Comparison of ENCODE assay signal across 25 cellular contexts in the genomic region with DNA sequence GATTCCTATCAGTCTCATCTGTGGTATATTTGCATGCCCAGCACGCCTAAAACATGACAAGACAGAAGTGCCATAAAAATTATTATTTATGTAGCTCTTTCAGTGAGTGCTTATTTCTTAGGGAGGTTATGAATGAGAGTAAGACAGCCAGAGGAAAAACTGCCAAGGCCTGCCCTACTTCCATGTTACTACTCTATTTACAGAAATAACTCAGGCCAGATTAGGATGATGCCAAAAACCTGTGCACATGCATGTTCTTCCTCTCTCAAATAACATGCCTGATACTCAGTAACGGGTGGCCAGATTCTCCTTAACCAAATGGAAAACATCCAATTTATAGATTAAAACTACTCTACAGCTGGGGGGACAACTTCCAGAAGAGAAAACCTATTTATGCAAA. TPM values are rescaled to one million over a fixed set of nuclear protein-coding genes. Genes with fewer than 3 reads are reported as not detected.
DNase-seq lines count a peak whose midpoint lies in the region; ATAC-seq and TF ChIP-seq lines count a peak whose summit lies in the region.
"Had no signal": no experiment of that assay in that cellular context is flagged by ENCODE, and none has a peak within 500 bp of the region (broad histone marks: within the 10 kb centered on the region; RNA-seq: fewer than 3 reads in every experiment).

No MANE protein-coding gene starts in this region.

- H3K4me1 Mint-ChIP-seq in activated T-cell treated with anti-CD3 and anti-CD28 coated beads, Interleukin-2, amount 50 U/mL, for 4 hours (ENCODE audit: low read depth): peaks cover 27% of the 10 kb centered on the region
- H3K4me1 Mint-ChIP-seq: GM23338 had no signal

- H3K9me2 ChIP-seq in OCI-LY1 (ENCODE audit: low read depth, low read length): no peaks in the 10 kb centered on the region

- DNase-seq in G401 (ENCODE audit: low spot score) (peak; percentile 95), body of pancreas (peak in 2 of 4 donors; percentile 39 to 44), psoas muscle (no peak)
- no peak for DNase-seq in activated T-cell treated with anti-CD3 and anti-CD28 coated beads, Interleukin-2, amount 50 U/mL, for 4 hours
- DNase-seq: ACHN; DMS 273 treated with DMSO at 0.1 percent for 48 hours; DND-41; HCEC 1CT; Karpas-422; MG63; NCI-H1092; NCI-H146; NCI-H2029 treated with DMSO at 0.1 percent for 48 hours; NCI-H2171; NCI-H446; NK-92 treated with Interleukin-12 subunit alpha and Interleukin-12 subunit beta, amount 100 ng/mL, for 24 hours; OCI-M1; SHP77 treated with DMSO at 0.1 percent for 48 hours had no signal

- peaks cover 54% of the 10 kb centered on the region for H3K79me2 ChIP-seq in OCI-LY1 (ENCODE audit: insufficient read depth, low read length)

- H3K36me3 Mint-ChIP-seq in activated T-cell treated with anti-CD3 and anti-CD28 coated beads, Interleukin-2, amount 50 U/mL, for 4 hours (ENCODE audit: insufficient read depth): peaks cover 26% of the 10 kb centered on the region

- intact Hi-C loops in body of pancreas (cut with DNase I) (no loop called here), psoas muscle (cut with DNase I) (no loop called here)

- H3K9me3 ChIP-seq in OCI-LY1 (ENCODE audit: low read length): peaks cover 3% of the 10 kb centered on the region; the same call in 1 of the 2 replicates
- H3K9me3 ChIP-seq in body of pancreas: no peaks in the 10 kb centered on the region
- H3K9me3 ChIP-seq in psoas muscle: no peaks in the 10 kb centered on the region
- H3K9me3 ChIP-seq: MG63 had no signal

- TF ChIP-seq CTCF in OCI-LY1 (IDR thresholded peaks at IDR 0.05; ENCODE audit: low read length) (no peak), body of pancreas (IDR thresholded peaks at IDR 0.05) (no peak), psoas muscle (IDR thresholded peaks at IDR 0.05) (no peak)

- H3K27me3 ChIP-seq in OCI-LY1 (ENCODE audit: insufficient read depth, low read length) (no peaks in the 10 kb centered on the region), body of pancreas (no peaks in the 10 kb centered on the region), psoas muscle (ENCODE audit: insufficient read depth in 3 of 3, low read length in 2 of 3) (no peaks in the 10 kb centered on the region)
- H3K27me3 ChIP-seq: MG63 had no signal

- peaks cover 74% of the 10 kb centered on the region for H3K36me3 ChIP-seq in OCI-LY1 (ENCODE audit: insufficient read depth, low read length)
- H3K36me3 ChIP-seq in body of pancreas (replicated peaks in 1 of 2; ENCODE audit: insufficient read depth in 1 of 2, low read depth in 2 of 2): peaks cover 0 to 7% of the 10 kb centered on the region in 2 donors
- peaks cover 0 to 21% of the 10 kb centered on the region in 2 donors for H3K36me3 ChIP-seq in psoas muscle (ENCODE audit: insufficient read depth in 1 of 2, low read depth in 1 of 2)

- H3K27ac ChIP-seq in OCI-LY1 (ENCODE audit: low read depth, low read length, poor library complexity, severe bottlenecking) (peak overlapping the region; percentile 70), body of pancreas (no peak overlapping the region), psoas muscle (peak overlapping the region; percentile 74)
- H3K27ac ChIP-seq: HL-60 had no signal

- in situ Hi-C loops in G401 (cut with HindIII; ENCODE audit: low sequenced_read_pairs): no loop called here

- ATAC-seq in body of pancreas (peak; percentile 63), psoas muscle (peak in 3 of 4 donors; percentile 59 to 79 (median 61)), GM21390 (IDR thresholded peaks at IDR 0.05; ENCODE audit: unreplicated experiment) (no peak), GM21737 (IDR thresholded peaks at IDR 0.05; ENCODE audit: unreplicated experiment) (no peak)
- ATAC-seq in activated T-cell treated with anti-CD3 and anti-CD28 coated beads, Interleukin-2, amount 50 U/mL, for 4 hours: no peak
- ATAC-seq: GM23338, SK-N-SH treated with all-trans-retinoic acid at 6 μM for 48 hours had no signal

- no peak for TF ChIP-seq POLR2A in body of pancreas (IDR thresholded peaks at IDR 0.05)

- no peaks in the 10 kb centered on the region for H3K9me3 Mint-ChIP-seq in activated T-cell treated with anti-CD3 and anti-CD28 coated beads, Interleukin-2, amount 50 U/mL, for 4 hours
- H3K9me3 Mint-ChIP-seq: GM23338, IgD-negative memory B cell had no signal

- H3K4me1 ChIP-seq in OCI-LY1 (ENCODE audit: insufficient read depth, low read length, severe bottlenecking): peaks cover 30% of the 10 kb centered on the region
- H3K4me1 ChIP-seq in body of pancreas: peaks cover 15% of the 10 kb centered on the region
- peaks cover 71% of the 10 kb centered on the region for H3K4me1 ChIP-seq in psoas muscle

- no peaks in the 10 kb centered on the region for H3F3A ChIP-seq in OCI-LY1 (ENCODE audit: insufficient read depth, low read length)

- H4K20me1 ChIP-seq in OCI-LY1 (ENCODE audit: insufficient read depth, low read length): no peaks in the 10 kb centered on the region

- WGBS in body of pancreas, 2 donors: 41 to 42% methylated on average over 2 of the region's 2 CpGs
- WGBS in psoas muscle, 3 donors: 33 to 62% (median 37%) methylated on average over 2 of the region's 2 CpGs

- H3K4me3 ChIP-seq in OCI-LY1 (ENCODE audit: low read depth, low read length, poor library complexity, severe bottlenecking) (no peak overlapping the region), body of pancreas (no peak overlapping the region), psoas muscle (no peak overlapping the region)
- H3K4me3 ChIP-seq: GM23338, MG63 had no signal

- no peaks in the 10 kb centered on the region for H3K27me3 Mint-ChIP-seq in activated T-cell treated with anti-CD3 and anti-CD28 coated beads, Interleukin-2, amount 50 U/mL, for 4 hours (ENCODE audit: low read depth)
- H3K27me3 Mint-ChIP-seq: IgD-negative memory B cell had no signal

- no peak overlapping the region for H3K4me2 ChIP-seq in OCI-LY1 (ENCODE audit: low read length)
- H3K4me2 ChIP-seq: GM23338 had no signal

- no peak overlapping the region for H3K4me3 Mint-ChIP-seq in activated T-cell treated with anti-CD3 and anti-CD28 coated beads, Interleukin-2, amount 50 U/mL, for 4 hours
- H3K4me3 Mint-ChIP-seq: GM23338 had no signal

- no peak overlapping the region for H3K9ac ChIP-seq in OCI-LY1 (ENCODE audit: low read length)

- no peak overlapping the region for H2AFZ ChIP-seq in OCI-LY1 (ENCODE audit: low read length)
- H2AFZ ChIP-seq: GM23338 had no signal

RNA-seq across cellular contexts. Expression of a gene that starts 45.7 kb away (rescaled TPM):
- total RNA-seq in G401 (2014; rRNA removed; shearing (Covaris generic)): 39.3 and 51.4 TPM in 2 replicates
- total RNA-seq in body of pancreas (10 to 100 TPM; 24.6 to 32.6 TPM), psoas muscle (100 to 1,000 TPM; 129 to 191 (median 176) TPM)
- 100 to 1,000 TPM in 2 of 3 donors, 10 to 100 TPM in 1; 89.4 to 312 (median 131) TPM for polyA plus RNA-seq in psoas muscle
- 10 to 100 TPM; 47.0 to 57.6 (median 53.4) TPM for total RNA-seq in activated T-cell treated with anti-CD3 and anti-CD28 coated beads, Interleukin-2, amount 50 U/mL, for 4 hours

Comparison
In these comparisons a context has a peak if more than half of its experiments do, and no peak if none do; other contexts are left out.
1. H3K27ac ChIP-seq: peak in OCI-LY1 (single experiment) and psoas muscle (single experiment); none in body of pancreas (0 of 4).
2. ATAC-seq: peak in body of pancreas (single experiment) and psoas muscle (3 of 4); none in GM21390 (single experiment), activated T-cell treated with anti-CD3 and anti-CD28 coated beads, Interleukin-2, amount 50 U/mL, for 4 hours (0 of 2) and GM21737 (single experiment).